19 cellular contexts compared by ENCODE assay signal in the genomic region with DNA sequence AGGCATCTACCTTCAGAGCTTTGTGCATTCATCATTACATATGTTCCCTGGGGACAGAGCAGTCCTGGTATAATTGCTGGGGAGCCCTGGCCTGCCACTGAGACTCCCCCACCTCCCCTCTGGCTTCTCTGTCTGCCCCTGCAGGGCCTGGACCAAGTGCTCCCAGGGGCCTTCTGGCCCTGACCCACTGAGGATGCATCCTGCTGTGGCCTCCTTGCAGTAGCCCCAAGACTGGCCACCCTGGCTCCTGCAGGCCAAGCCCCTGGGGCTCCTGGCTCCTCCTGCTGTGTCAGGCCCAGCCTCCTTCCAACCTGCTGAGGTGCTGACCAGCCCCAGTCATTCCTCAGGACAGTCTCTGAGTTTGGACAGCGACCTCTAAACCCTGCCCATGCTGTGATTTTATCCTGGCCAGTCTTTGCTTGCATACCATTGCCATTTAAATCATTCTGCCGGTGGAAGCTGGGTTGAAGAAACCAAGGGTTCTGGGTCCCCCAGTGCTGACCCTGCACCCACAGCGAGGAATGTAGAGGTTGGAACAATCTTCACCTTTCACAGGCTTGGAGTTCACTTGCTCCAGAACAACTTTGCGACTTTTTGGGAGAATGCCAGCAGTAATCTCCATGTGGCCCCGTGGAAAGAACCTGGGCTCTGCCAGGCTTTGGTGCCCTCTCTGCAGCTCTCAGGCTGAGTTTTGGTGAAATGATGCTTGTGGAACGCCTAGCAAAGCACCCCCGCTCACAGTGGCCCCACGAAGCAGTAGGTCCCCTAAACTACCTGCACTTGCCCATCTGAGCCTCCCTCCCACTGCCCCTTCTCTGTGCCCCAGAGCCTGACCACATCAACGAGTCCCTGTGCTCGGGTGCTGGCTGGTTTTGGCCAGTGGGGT.
DNase-seq lines count a peak whose midpoint lies in the region; ATAC-seq, FAIRE-seq and TF ChIP-seq lines count a peak whose summit lies in the region.
"Had no signal": no experiment of that assay in that cellular context is flagged by ENCODE, and none has a peak within 500 bp of the region (broad histone marks: within the 10 kb centered on the region; RNA-seq: fewer than 3 reads in every experiment).

No MANE protein-coding gene starts in this region.

- no peaks in the 10 kb centered on the region for H3K27me3 ChIP-seq in BLaER1
- no peaks in the 10 kb centered on the region; the same call in 1 of the 2 replicates for H3K27me3 ChIP-seq in SK-N-SH (ENCODE audit: insufficient read depth)
- H3K27me3 ChIP-seq: SJSA1 had no signal

- peak overlapping the region; percentile 64 for H3K9ac ChIP-seq in BLaER1
- no peak overlapping the region for H3K9ac ChIP-seq in SK-N-SH
- H3K9ac ChIP-seq in kidney (ENCODE audit: low read length in 2 of 2), result no peak overlapping the region
- H3K9ac ChIP-seq: GM23248 had no signal

- WGBS in SK-N-SH (ENCODE audit: low lambda C conversion rate), result 40% methylated on average over 6 of the region's 10 CpGs

- POLR2A ChIA-PET in SK-N-SH (lab: Yijun Ruan, JAX), result no interaction called here

- FAIRE-seq in kidney (lab: Jason Lieb, UNC), result no peak
- FAIRE-seq: GM12878 had no signal

- no peak overlapping the region for H2AFZ ChIP-seq in SK-N-SH (ENCODE audit: low read depth)
- H2AFZ ChIP-seq: GM23248 had no signal

- no peak for ATAC-seq in HG03159 (IDR thresholded peaks at IDR 0.05; ENCODE audit: unreplicated experiment)
- no peak for ATAC-seq in HG03039 (IDR thresholded peaks at IDR 0.05; ENCODE audit: unreplicated experiment)
- ATAC-seq: GM12878 had no signal

- peak overlapping the region; percentile 83 for H3K4me2 ChIP-seq in BLaER1
- no peak overlapping the region for H3K4me2 ChIP-seq in SK-N-SH

- TF ChIP-seq CTCF in SK-N-SH (IDR thresholded peaks at IDR 0.05) (no peak), kidney (IDR thresholded peaks at IDR 0.05; ENCODE audit: borderline replicate concordance, extremely low read depth, insufficient read depth) (no peak)

- no peaks in the 10 kb centered on the region for H3F3A ChIP-seq in SK-N-SH (replicated peaks; ENCODE audit: insufficient read depth)

- CTCF ChIA-PET in SK-N-SH (lab: Yijun Ruan, JAX), result no interaction called here

- DNase-seq in ELF-1 (ENCODE audit: low read depth, low spot score) (peak; percentile 54), SK-N-SH (no peak), kidney (peak; percentile 55)
- DNase-seq in stimulated activated CD8-positive, alpha-beta memory T cell treated with anti-CD3 and anti-CD28 coated beads, Interleukin-4, amount 100 ng/mL, for 48 hours, result no peak
- DNase-seq: Calu3; CD4-positive, alpha-beta memory T cell; DMS79 treated with DMSO at 0.1 percent for 48 hours; GDM1; GM23248; MM.1S; NCI-H1092 treated with DMSO at 0.1 percent for 48 hours; NCI-H2107; NCI-H226; OCI-M1 had no signal

- H3K4me1 ChIP-seq in BLaER1 (peaks cover 35% of the 10 kb centered on the region), SK-N-SH (ENCODE audit: control insufficient read depth in 1 of 2, insufficient read depth in 2 of 2, low read depth in 1 of 2, low read length in 1 of 2) (no peaks in the 10 kb centered on the region), kidney (ENCODE audit: control insufficient read depth in 1 of 2, insufficient read depth in 1 of 2, low read depth in 1 of 2, low read length in 2 of 2) (peaks cover 15 to 32% of the 10 kb centered on the region in 2 donors)

- H4K20me1 ChIP-seq in BLaER1 (no peaks in the 10 kb centered on the region), SK-N-SH (ENCODE audit: insufficient read depth) (no peaks in the 10 kb centered on the region)

- intact Hi-C loops in kidney (cut with DNase I), result no loop called here

- TF ChIP-seq RAD21 in SK-N-SH (IDR thresholded peaks at IDR 0.05; ENCODE audit: low read length), result no peak

- no peaks in the 10 kb centered on the region for H3K9me2 ChIP-seq in SK-N-SH

- no peaks in the 10 kb centered on the region for H3K36me3 ChIP-seq in BLaER1
- no peaks in the 10 kb centered on the region for H3K36me3 ChIP-seq in SK-N-SH (replicated peaks in 1 of 2; ENCODE audit: control insufficient read depth in 1 of 2, insufficient read depth in 2 of 2, low read length in 1 of 2)
- no peaks in the 10 kb centered on the region for H3K36me3 ChIP-seq in kidney (ENCODE audit: control insufficient read depth in 1 of 2, insufficient read depth in 2 of 2, low read length in 2 of 2)
- H3K36me3 ChIP-seq: SJSA1 had no signal

- H3K27ac ChIP-seq in BLaER1 (peak overlapping the region; percentile 77), SK-N-SH (ENCODE audit: low read depth in 2 of 2, low read length in 1 of 2) (no peak overlapping the region), kidney (ENCODE audit: low read depth in 2 of 2, low read length in 2 of 2) (peak overlapping the region in 1 of 2 donors; percentile 28)
- H3K27ac ChIP-seq: GM23248, SJSA1 had no signal

- no peak for TF ChIP-seq EP300 in SK-N-SH (IDR thresholded peaks at IDR 0.05; ENCODE audit: borderline replicate concordance in 1 of 2, low read depth in 1 of 2, low read length in 1 of 2)

- no peaks in the 10 kb centered on the region for H3K79me2 ChIP-seq in SK-N-SH (ENCODE audit: insufficient read depth)

- H3K9me3 ChIP-seq in BLaER1, result no peaks in the 10 kb centered on the region
- H3K9me3 ChIP-seq in SK-N-SH, result no peaks in the 10 kb centered on the region
- H3K9me3 ChIP-seq in kidney (ENCODE audit: control insufficient read depth in 1 of 2, low read length in 2 of 2), result no peaks in the 10 kb centered on the region
- H3K9me3 ChIP-seq: SJSA1 had no signal

- H3K4me3 ChIP-seq in BLaER1 (no peak overlapping the region), SK-N-SH (ENCODE audit: low read depth in 2 of 2, low read length in 1 of 2) (no peak overlapping the region), kidney (ENCODE audit: low read length in 2 of 2) (no peak overlapping the region)
- H3K4me3 ChIP-seq: GM12878, GM23248, SJSA1 had no signal

TF ChIP-seq in SK-N-SH, 30 proteins besides CTCF, POLR2A, EP300 and RAD21:
- TF ChIP-seq, protein P1, sequence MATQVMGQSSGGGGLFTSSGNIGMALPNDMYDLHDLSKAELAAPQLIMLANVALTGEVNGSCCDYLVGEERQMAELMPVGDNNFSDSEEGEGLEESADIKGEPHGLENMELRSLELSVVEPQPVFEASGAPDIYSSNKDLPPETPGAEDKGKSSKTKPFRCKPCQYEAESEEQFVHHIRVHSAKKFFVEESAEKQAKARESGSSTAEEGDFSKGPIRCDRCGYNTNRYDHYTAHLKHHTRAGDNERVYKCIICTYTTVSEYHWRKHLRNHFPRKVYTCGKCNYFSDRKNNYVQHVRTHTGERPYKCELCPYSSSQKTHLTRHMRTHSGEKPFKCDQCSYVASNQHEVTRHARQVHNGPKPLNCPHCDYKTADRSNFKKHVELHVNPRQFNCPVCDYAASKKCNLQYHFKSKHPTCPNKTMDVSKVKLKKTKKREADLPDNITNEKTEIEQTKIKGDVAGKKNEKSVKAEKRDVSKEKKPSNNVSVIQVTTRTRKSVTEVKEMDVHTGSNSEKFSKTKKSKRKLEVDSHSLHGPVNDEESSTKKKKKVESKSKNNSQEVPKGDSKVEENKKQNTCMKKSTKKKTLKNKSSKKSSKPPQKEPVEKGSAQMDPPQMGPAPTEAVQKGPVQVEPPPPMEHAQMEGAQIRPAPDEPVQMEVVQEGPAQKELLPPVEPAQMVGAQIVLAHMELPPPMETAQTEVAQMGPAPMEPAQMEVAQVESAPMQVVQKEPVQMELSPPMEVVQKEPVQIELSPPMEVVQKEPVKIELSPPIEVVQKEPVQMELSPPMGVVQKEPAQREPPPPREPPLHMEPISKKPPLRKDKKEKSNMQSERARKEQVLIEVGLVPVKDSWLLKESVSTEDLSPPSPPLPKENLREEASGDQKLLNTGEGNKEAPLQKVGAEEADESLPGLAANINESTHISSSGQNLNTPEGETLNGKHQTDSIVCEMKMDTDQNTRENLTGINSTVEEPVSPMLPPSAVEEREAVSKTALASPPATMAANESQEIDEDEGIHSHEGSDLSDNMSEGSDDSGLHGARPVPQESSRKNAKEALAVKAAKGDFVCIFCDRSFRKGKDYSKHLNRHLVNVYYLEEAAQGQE (IDR thresholded peaks at IDR 0.05; ENCODE audit: low read depth, low read length), result peak; percentile 70; the same call in 1 of the 2 replicates
- no peak for TF ChIP-seq MEF2A (IDR thresholded peaks at IDR 0.05; ENCODE audit: borderline replicate concordance, low read depth)

Comparison
In these comparisons a context has a peak if more than half of its experiments do, and no peak if none do; other contexts are left out.
1. DNase-seq: peak in ELF-1 (single experiment) and kidney (single experiment); none in SK-N-SH (single experiment) and stimulated activated CD8-positive, alpha-beta memory T cell treated with anti-CD3 and anti-CD28 coated beads, Interleukin-4, amount 100 ng/mL, for 48 hours (single experiment).